ENCODE assay signal across 18 cellular contexts in genomic region chr1:21896026-21896425, GRCh38. TPM values are rescaled to one million over a fixed set of nuclear protein-coding genes. Genes with fewer than 3 reads are reported as not detected.
DNase-seq lines count a peak whose midpoint lies in the region; ATAC-seq lines count a peak whose summit lies in the region.
"Had no signal": no experiment of that assay in that cellular context is flagged by ENCODE, and none has a peak within 500 bp of the region (broad histone marks: within the 10 kb centered on the region; RNA-seq: fewer than 3 reads in every experiment).

No MANE protein-coding gene starts in this region.

- peaks cover 67% of the 10 kb centered on the region for H3K36me3 ChIP-seq in skeletal muscle satellite cell (ENCODE audit: insufficient read depth, low read length)
- H3K36me3 ChIP-seq: right lobe of liver had no signal

- H3K27me3 ChIP-seq in right cardiac atrium (ENCODE audit: control insufficient read depth, insufficient read depth) (no peaks in the 10 kb centered on the region), skeletal muscle satellite cell (ENCODE audit: control insufficient read depth, insufficient read depth, low read length) (no peaks in the 10 kb centered on the region)
- H3K27me3 ChIP-seq: right lobe of liver had no signal

- peak overlapping the region; percentile 95 for H3K27ac ChIP-seq in right cardiac atrium (ENCODE audit: low read length)
- H3K27ac ChIP-seq: epithelial cell of prostate, right lobe of liver had no signal

- peak overlapping the region; percentile 20 for H3K9ac ChIP-seq in skeletal muscle satellite cell (ENCODE audit: low read depth, low read length)

- intact Hi-C loops in Right ventricle myocardium inferior (cut with DNase I) (loop anchor here (5.0 kb wide), 2 partner anchors 36 to 61 kb away; no protein-coding TSS in a partner anchor), cardiac septum (cut with DNase I) (loop anchor here (2.0 kb wide), 1 partner anchor 19 kb away; no protein-coding TSS in a partner anchor), right cardiac atrium (cut with DNase I) (loop anchor here in 2 of 4 donors (5.0 to 10.0 kb wide), 2 partner anchors 41 to 49 kb away; partner anchors contain the start of gene HSPG2 (in 1 of the 2))

- H3K4me1 ChIP-seq in right cardiac atrium (ENCODE audit: control insufficient read depth, insufficient read depth, low read length) (peaks cover 41% of the 10 kb centered on the region), skeletal muscle satellite cell (ENCODE audit: control insufficient read depth, insufficient read depth, low read length) (peaks cover 52% of the 10 kb centered on the region)
- H3K4me1 ChIP-seq: right lobe of liver had no signal

- no peak overlapping the region for H3K4me2 ChIP-seq in skeletal muscle satellite cell (ENCODE audit: low read length)

- H3K9me3 ChIP-seq in right cardiac atrium (ENCODE audit: control insufficient read depth, low read length): no peaks in the 10 kb centered on the region
- H3K9me3 ChIP-seq in skeletal muscle satellite cell (replicated peaks; ENCODE audit: low read length): no peaks in the 10 kb centered on the region
- H3K9me3 ChIP-seq: right lobe of liver had no signal

- 53% methylated on average over 8 of the region's 8 CpGs for WGBS in right cardiac atrium

- peak; percentile 26 for DNase-seq in Right ventricle myocardium inferior (ENCODE audit: missing footprints)
- DNase-seq in cardiac septum (ENCODE audit: low spot score): no peak
- peak in 2 of 3 donors; percentile 36 to 58 for DNase-seq in right cardiac atrium
- DNase-seq in NCI-H748 treated with DMSO at 0.1 percent for 48 hours (lab: John Stamatoyannopoulos, UW): no peak
- DNase-seq in activated T-cell treated with anti-CD3 and anti-CD28 coated beads for 4 hours: no peak
- no peak for DNase-seq in SK-N-DZ (ENCODE audit: low spot score)
- DNase-seq: 8988T; activated CD4-positive, alpha-beta T cell treated with anti-CD3 and anti-CD28 coated beads, Interleukin-2, amount 10 ng/mL, durations not matched to agents 7 days and 5 days; activated naive CD8-positive, alpha-beta T cell treated with anti-CD3 and anti-CD28 coated beads, Interleukin-2, amount 10 ng/mL, durations not matched to agents 7 days and 5 days; activated T-cell treated with anti-CD3 and anti-CD28 coated beads, Interleukin-2, amount 50 U/mL, for 48 hours; CD4-positive, CD25-positive, alpha-beta regulatory T cell; NCI-H1092 treated with DMSO at 0.1 percent for 48 hours; SHP77 treated with DMSO at 0.1 percent for 48 hours; stimulated activated CD4-positive, alpha-beta T cell treated with anti-CD3 and anti-CD28 coated beads, Interleukin-4, amount 100 ng/mL, for 4 hours had no signal

- no peak overlapping the region for H3K4me3 ChIP-seq in right cardiac atrium (ENCODE audit: low read length)
- no peak overlapping the region for H3K4me3 ChIP-seq in skeletal muscle satellite cell (ENCODE audit: low read length)
- H3K4me3 ChIP-seq: right lobe of liver had no signal

- ATAC-seq in Right ventricle myocardium inferior: no peak
- ATAC-seq in right cardiac atrium: peak in 1 of 2 donors; percentile 0
- ATAC-seq in HG03139 (IDR thresholded peaks at IDR 0.05; ENCODE audit: unreplicated experiment): no peak

RNA-seq across cellular contexts. Expression of gene HSPG2, which starts 41.1 kb away (rescaled TPM):
- total RNA-seq in Right ventricle myocardium inferior (269 TPM), cardiac septum (506 TPM), right cardiac atrium (100 to 1,000 TPM; 320 to 659 (median 492) TPM)
- 257 TPM for polyA plus RNA-seq in right cardiac atrium
- 149 and 214 TPM in 2 replicates for total RNA-seq in skeletal muscle satellite cell (2012; rRNA removed)
- 5.1 and 6.8 TPM in 2 replicates for polyA plus RNA-seq in SK-N-DZ (2014; cell fraction: cytosol; rRNA removed)
- 9.6 and 12.8 TPM in 2 replicates for polyA plus RNA-seq in SK-N-DZ (2014; cell fraction: nucleus; rRNA removed)

Comparison
In these comparisons a context has a peak if more than half of its experiments do, and no peak if none do; other contexts are left out.
1. DNase-seq: peak in Right ventricle myocardium inferior (single experiment) and right cardiac atrium (2 of 3); none in cardiac septum (single experiment), NCI-H748 treated with DMSO at 0.1 percent for 48 hours (single experiment), activated T-cell treated with anti-CD3 and anti-CD28 coated beads for 4 hours (single experiment) and SK-N-DZ (single experiment).